Comparison of ENCODE assay signal across 1 cellular context in genomic region chr1:14520514-14521163, GRCh38.
TF ChIP-seq lines count a peak whose summit lies in the region.

No MANE protein-coding gene starts in this region.

TF ChIP-seq in GM12878, 131 proteins besides CTCF, POLR2A, EP300 and RAD21 (continued from another document and continues in another):
- TF ChIP-seq SKIL (IDR thresholded peaks at IDR 0.05; ENCODE audit: low read depth, poor library complexity, severe bottlenecking) (no peak), SMC3 (IDR thresholded peaks at IDR 0.05; ENCODE audit: borderline replicate concordance, low read length) (no peak), SMAD1 (IDR thresholded peaks at IDR 0.05; ENCODE audit: low read depth, partially characterized antibody) (no peak), MYC (IDR thresholded peaks at IDR 0.05; ENCODE audit: insufficient read depth, insufficient read length, insufficient replicate concordance, low read length, severe bottlenecking) (no peak), TCF7 (IDR thresholded peaks at IDR 0.05; ENCODE audit: borderline replicate concordance) (no peak), KDM1A (IDR thresholded peaks at IDR 0.05; ENCODE audit: borderline replicate concordance) (no peak), CEBPB (IDR thresholded peaks at IDR 0.05; ENCODE audit: borderline replicate concordance in 1 of 2, low read depth in 2 of 2, low read length in 2 of 2) (no peak), CHD2 (IDR thresholded peaks at IDR 0.05; ENCODE audit: borderline replicate concordance, low read depth, low read length) (no peak), ZNF622 (IDR thresholded peaks at IDR 0.05) (no peak), FOXK2 (IDR thresholded peaks at IDR 0.05) (no peak), FOS (IDR thresholded peaks at IDR 0.05; ENCODE audit: borderline replicate concordance, extremely low read depth, insufficient read length) (no peak), YBX1 (IDR thresholded peaks at IDR 0.05) (no peak), SUZ12 (IDR thresholded peaks at IDR 0.05; ENCODE audit: unreplicated experiment) (no peak), PML (IDR thresholded peaks at IDR 0.05; ENCODE audit: low read length) (peak; percentile 25; the same call in 1 of the 2 replicates), RFX5 (IDR thresholded peaks at IDR 0.05; ENCODE audit: low read depth, low read length) (no peak), MTA2 (IDR thresholded peaks at IDR 0.05; ENCODE audit: low read depth) (peak; percentile 36; the same call in 1 of the 2 replicates), SIX5 (IDR thresholded peaks at IDR 0.05; ENCODE audit: low read depth, low read length, severe bottlenecking) (no peak), POLR2AphosphoS5 (IDR thresholded peaks at IDR 0.05; ENCODE audit: low read length) (peak; percentile 56), DPF2 (IDR thresholded peaks at IDR 0.05) (no peak; the same call in 1 of the 2 replicates), E2F8 (IDR thresholded peaks at IDR 0.05; ENCODE audit: low read depth, partially characterized antibody) (no peak), ZBTB11 (CRISPR knock-in tag; IDR thresholded peaks at IDR 0.05) (no peak), SRF (IDR thresholded peaks at IDR 0.05; ENCODE audit: low read depth in 2 of 2, low read length in 2 of 2) (no peak), IRF4 (IDR thresholded peaks at IDR 0.05; ENCODE audit: low read depth, low read length) (peak; percentile 43; the same call in 1 of the 2 replicates), NR2C2 (IDR thresholded peaks at IDR 0.05; ENCODE audit: borderline replicate concordance, control insufficient read depth, insufficient read length, low read depth) (no peak), HDGF (IDR thresholded peaks at IDR 0.05) (no peak), RBBP5 (conservative IDR thresholded peaks at IDR 0.05) (no peak), E4F1 (IDR thresholded peaks at IDR 0.05; ENCODE audit: borderline replicate concordance, partially characterized antibody) (no peak), PBX3 (IDR thresholded peaks at IDR 0.05; ENCODE audit: insufficient replicate concordance, low read depth, low read length) (no peak), SREBF1 (IDR thresholded peaks at IDR 0.05; ENCODE audit: low read length) (no peak), TCF3 (IDR thresholded peaks at IDR 0.05; ENCODE audit: borderline replicate concordance, insufficient read depth, low read depth, low read length) (no peak), MYB (IDR thresholded peaks at IDR 0.05; ENCODE audit: borderline replicate concordance, low read depth, low read length) (no peak), NFXL1 (IDR thresholded peaks at IDR 0.05; ENCODE audit: borderline replicate concordance) (no peak), NFYA (IDR thresholded peaks at IDR 0.05; ENCODE audit: borderline replicate concordance, low read depth, low read length) (no peak), KLF5 (IDR thresholded peaks at IDR 0.05; ENCODE audit: partially characterized antibody) (no peak), MTA3 (IDR thresholded peaks at IDR 0.05; ENCODE audit: borderline replicate concordance, low read length) (peak; percentile 88; the same call in 1 of the 2 replicates), BHLHE40 (IDR thresholded peaks at IDR 0.05; ENCODE audit: borderline replicate concordance in 1 of 2, low read depth in 2 of 2, low read length in 1 of 2) (no peak), ATF7 (IDR thresholded peaks at IDR 0.05; ENCODE audit: low read depth) (no peak), ZNF207 (IDR thresholded peaks at IDR 0.05; ENCODE audit: borderline replicate concordance) (no peak), ASH2L (IDR thresholded peaks at IDR 0.05; ENCODE audit: borderline replicate concordance, low read depth) (no peak), FOXM1 (IDR thresholded peaks at IDR 0.05; ENCODE audit: low read depth, low read length) (peak; percentile 82; the same call in 1 of the 2 replicates), TCF12 (IDR thresholded peaks at IDR 0.05; ENCODE audit: low read depth, low read length) (0 out of 2 replicates have a peak, but pooled peaks have one; percentile 25), PAX8 (IDR thresholded peaks at IDR 0.05) (no peak), RELA (IDR thresholded peaks at IDR 0.05; ENCODE audit: borderline replicate concordance, partially characterized antibody) (no peak), RAD51 (IDR thresholded peaks at IDR 0.05) (no peak), IRF5 (IDR thresholded peaks at IDR 0.05; ENCODE audit: borderline replicate concordance) (no peak), ZNF274 (IDR thresholded peaks at IDR 0.05; ENCODE audit: insufficient read depth, insufficient read length) (no peak), IKZF1 (conservative IDR thresholded peaks at IDR 0.05) (peak; percentile 63)
- TF ChIP-seq, protein P1, sequence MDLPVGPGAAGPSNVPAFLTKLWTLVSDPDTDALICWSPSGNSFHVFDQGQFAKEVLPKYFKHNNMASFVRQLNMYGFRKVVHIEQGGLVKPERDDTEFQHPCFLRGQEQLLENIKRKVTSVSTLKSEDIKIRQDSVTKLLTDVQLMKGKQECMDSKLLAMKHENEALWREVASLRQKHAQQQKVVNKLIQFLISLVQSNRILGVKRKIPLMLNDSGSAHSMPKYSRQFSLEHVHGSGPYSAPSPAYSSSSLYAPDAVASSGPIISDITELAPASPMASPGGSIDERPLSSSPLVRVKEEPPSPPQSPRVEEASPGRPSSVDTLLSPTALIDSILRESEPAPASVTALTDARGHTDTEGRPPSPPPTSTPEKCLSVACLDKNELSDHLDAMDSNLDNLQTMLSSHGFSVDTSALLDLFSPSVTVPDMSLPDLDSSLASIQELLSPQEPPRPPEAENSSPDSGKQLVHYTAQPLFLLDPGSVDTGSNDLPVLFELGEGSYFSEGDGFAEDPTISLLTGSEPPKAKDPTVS (IDR thresholded peaks at IDR 0.05; ENCODE audit: low read depth, low read length) = no peak
- TF ChIP-seq, protein P2, sequence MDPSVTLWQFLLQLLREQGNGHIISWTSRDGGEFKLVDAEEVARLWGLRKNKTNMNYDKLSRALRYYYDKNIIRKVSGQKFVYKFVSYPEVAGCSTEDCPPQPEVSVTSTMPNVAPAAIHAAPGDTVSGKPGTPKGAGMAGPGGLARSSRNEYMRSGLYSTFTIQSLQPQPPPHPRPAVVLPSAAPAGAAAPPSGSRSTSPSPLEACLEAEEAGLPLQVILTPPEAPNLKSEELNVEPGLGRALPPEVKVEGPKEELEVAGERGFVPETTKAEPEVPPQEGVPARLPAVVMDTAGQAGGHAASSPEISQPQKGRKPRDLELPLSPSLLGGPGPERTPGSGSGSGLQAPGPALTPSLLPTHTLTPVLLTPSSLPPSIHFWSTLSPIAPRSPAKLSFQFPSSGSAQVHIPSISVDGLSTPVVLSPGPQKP (IDR thresholded peaks at IDR 0.05; ENCODE audit: low read depth, low read length) = no peak
- TF ChIP-seq, protein P3, sequence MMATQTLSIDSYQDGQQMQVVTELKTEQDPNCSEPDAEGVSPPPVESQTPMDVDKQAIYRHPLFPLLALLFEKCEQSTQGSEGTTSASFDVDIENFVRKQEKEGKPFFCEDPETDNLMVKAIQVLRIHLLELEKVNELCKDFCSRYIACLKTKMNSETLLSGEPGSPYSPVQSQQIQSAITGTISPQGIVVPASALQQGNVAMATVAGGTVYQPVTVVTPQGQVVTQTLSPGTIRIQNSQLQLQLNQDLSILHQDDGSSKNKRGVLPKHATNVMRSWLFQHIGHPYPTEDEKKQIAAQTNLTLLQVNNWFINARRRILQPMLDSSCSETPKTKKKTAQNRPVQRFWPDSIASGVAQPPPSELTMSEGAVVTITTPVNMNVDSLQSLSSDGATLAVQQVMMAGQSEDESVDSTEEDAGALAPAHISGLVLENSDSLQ (IDR thresholded peaks at IDR 0.05) = no peak
